ENCODE assay signal across 1 cellular context in the genomic region with DNA sequence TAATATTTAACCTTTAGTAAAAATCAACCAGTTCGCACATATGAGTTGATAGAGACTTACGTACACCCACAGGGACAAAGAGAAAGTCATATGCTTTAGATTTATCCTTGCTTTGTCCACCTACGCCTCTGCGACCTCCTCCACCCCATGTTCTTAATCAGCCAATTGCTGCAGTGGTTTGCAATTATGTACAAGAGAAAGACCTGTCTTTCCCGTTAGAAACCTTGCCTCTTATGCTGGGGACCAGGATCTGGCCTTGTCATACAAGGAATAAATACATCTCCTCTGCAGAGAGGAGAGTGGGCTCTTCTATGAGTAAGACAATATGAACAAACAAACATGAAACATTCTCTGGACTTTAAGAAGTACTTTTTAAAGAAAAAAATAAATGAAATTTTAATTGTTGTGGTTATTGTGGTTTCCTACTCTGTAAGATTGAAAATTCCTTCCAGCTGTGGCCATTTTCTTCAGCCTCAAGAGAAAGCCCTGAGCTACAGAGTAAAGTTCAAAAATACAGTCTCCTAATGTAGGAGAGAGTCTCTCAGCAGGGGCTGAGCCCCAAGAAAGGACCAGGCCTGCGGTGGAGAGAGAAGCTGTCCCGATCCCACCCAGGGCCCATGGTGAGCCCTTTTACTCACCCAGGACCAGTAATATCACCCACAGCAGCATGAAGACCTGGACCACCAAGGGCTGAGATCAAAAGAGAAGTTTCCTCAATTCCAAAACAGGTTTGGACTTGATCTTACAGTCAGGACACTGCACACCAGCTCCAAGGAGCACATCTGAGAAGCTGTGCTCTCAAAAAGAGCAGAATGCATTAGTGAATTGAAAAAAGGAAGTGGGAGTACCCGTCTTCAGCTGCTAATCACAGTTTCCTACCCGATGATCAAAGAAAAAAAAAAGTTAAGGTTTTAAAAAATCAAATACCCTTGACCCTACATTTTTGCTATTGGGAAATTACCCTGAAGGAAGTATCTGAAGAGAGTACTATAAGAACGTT.
TF ChIP-seq lines count a peak whose summit lies in the region.

FCRL5 (minus strand) TSS at position 822 of the 1,000 bp plus-strand sequence; CDS start at position 669, 153 bp downstream.

TF ChIP-seq in GM12878, 131 proteins besides CTCF, POLR2A, EP300 and RAD21 (continues in another document):
- TF ChIP-seq ZZZ3 (IDR thresholded peaks at IDR 0.05; ENCODE audit: control insufficient read depth, insufficient read length, low read depth) (no peak), DPF2 (IDR thresholded peaks at IDR 0.05) (peak; percentile 81), RB1 (IDR thresholded peaks at IDR 0.05; ENCODE audit: borderline replicate concordance) (no peak), SMAD5 (IDR thresholded peaks at IDR 0.05; ENCODE audit: low read depth) (no peak), NFXL1 (IDR thresholded peaks at IDR 0.05; ENCODE audit: borderline replicate concordance) (no peak), IKZF1 (conservative IDR thresholded peaks at IDR 0.05) (no peak), NFYA (IDR thresholded peaks at IDR 0.05; ENCODE audit: borderline replicate concordance, low read depth, low read length) (no peak), CBX3 (IDR thresholded peaks at IDR 0.05; ENCODE audit: borderline replicate concordance, low read depth) (no peak), RAD51 (IDR thresholded peaks at IDR 0.05) (no peak), MXI1 (IDR thresholded peaks at IDR 0.05; ENCODE audit: low read depth, low read length) (no peak), SIX5 (IDR thresholded peaks at IDR 0.05; ENCODE audit: low read depth, low read length, severe bottlenecking) (no peak), MTA2 (IDR thresholded peaks at IDR 0.05; ENCODE audit: low read depth) (peak; percentile 70), RBBP5 (conservative IDR thresholded peaks at IDR 0.05) (no peak), ZNF687 (IDR thresholded peaks at IDR 0.05) (no peak), YBX1 (IDR thresholded peaks at IDR 0.05) (no peak), EZH2 (IDR thresholded peaks at IDR 0.05; ENCODE audit: borderline replicate concordance, control insufficient read depth, low read depth, low read length) (no peak), SMC3 (IDR thresholded peaks at IDR 0.05; ENCODE audit: borderline replicate concordance, low read length) (no peak), TBL1XR1 (IDR thresholded peaks at IDR 0.05; ENCODE audit: low read depth, low read length) (no peak), TCF3 (IDR thresholded peaks at IDR 0.05; ENCODE audit: borderline replicate concordance, insufficient read depth, low read depth, low read length) (no peak), IRF4 (IDR thresholded peaks at IDR 0.05; ENCODE audit: low read depth, low read length) (peak; percentile 81), CHD2 (IDR thresholded peaks at IDR 0.05; ENCODE audit: borderline replicate concordance, low read depth, low read length) (0 out of 2 replicates have a peak, but pooled peaks have one; percentile 18), REST (IDR thresholded peaks at IDR 0.05; ENCODE audit: low read depth, low read length) (no peak), KLF5 (IDR thresholded peaks at IDR 0.05; ENCODE audit: partially characterized antibody) (no peak), SPI1 (IDR thresholded peaks at IDR 0.05; ENCODE audit: borderline replicate concordance, insufficient read depth, low read depth, low read length) (peak; percentile 95), NRF1 (conservative IDR thresholded peaks at IDR 0.05; ENCODE audit: low read depth, low read length) (no peak), HDAC6 (IDR thresholded peaks at IDR 0.05; ENCODE audit: unreplicated experiment) (no peak), BACH1 (IDR thresholded peaks at IDR 0.05; ENCODE audit: borderline replicate concordance) (no peak), NR2C2 (IDR thresholded peaks at IDR 0.05; ENCODE audit: borderline replicate concordance, control insufficient read depth, insufficient read length, low read depth) (no peak), GATAD2B (conservative IDR thresholded peaks at IDR 0.05; ENCODE audit: low read depth) (peak; percentile 47; the same call in 1 of the 2 replicates), TCF12 (IDR thresholded peaks at IDR 0.05; ENCODE audit: low read depth, low read length) (no peak), FOS (IDR thresholded peaks at IDR 0.05; ENCODE audit: borderline replicate concordance, extremely low read depth, insufficient read length) (no peak), POLR2AphosphoS2 (IDR thresholded peaks at IDR 0.05; ENCODE audit: low read depth, low read length) (no peak), HDAC2 (IDR thresholded peaks at IDR 0.05) (no peak), CEBPB (IDR thresholded peaks at IDR 0.05; ENCODE audit: borderline replicate concordance in 1 of 2, low read depth in 2 of 2, low read length in 2 of 2) (no peak), BMI1 (IDR thresholded peaks at IDR 0.05; ENCODE audit: borderline replicate concordance) (peak; percentile 33; the same call in 1 of the 2 replicates), NR2C1 (IDR thresholded peaks at IDR 0.05) (no peak), SUZ12 (IDR thresholded peaks at IDR 0.05; ENCODE audit: unreplicated experiment) (no peak), JUNB (IDR thresholded peaks at IDR 0.05) (no peak), EED (IDR thresholded peaks at IDR 0.05; ENCODE audit: low read depth) (no peak), RCOR1 (conservative IDR thresholded peaks at IDR 0.05; ENCODE audit: low read depth, low read length) (no peak), SREBF2 (IDR thresholded peaks at IDR 0.05; ENCODE audit: low read length) (no peak), NR2F1 (conservative IDR thresholded peaks at IDR 0.05) (peak; percentile 29; the same call in 1 of the 2 replicates), SUPT20H (IDR thresholded peaks at IDR 0.05; ENCODE audit: borderline replicate concordance, control insufficient read depth, low read depth, low read length) (no peak), RUNX3 (IDR thresholded peaks at IDR 0.05; ENCODE audit: low read length) (peak; percentile 89)
- TF ChIP-seq, protein P1, sequence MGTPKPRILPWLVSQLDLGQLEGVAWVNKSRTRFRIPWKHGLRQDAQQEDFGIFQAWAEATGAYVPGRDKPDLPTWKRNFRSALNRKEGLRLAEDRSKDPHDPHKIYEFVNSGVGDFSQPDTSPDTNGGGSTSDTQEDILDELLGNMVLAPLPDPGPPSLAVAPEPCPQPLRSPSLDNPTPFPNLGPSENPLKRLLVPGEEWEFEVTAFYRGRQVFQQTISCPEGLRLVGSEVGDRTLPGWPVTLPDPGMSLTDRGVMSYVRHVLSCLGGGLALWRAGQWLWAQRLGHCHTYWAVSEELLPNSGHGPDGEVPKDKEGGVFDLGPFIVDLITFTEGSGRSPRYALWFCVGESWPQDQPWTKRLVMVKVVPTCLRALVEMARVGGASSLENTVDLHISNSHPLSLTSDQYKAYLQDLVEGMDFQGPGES (IDR thresholded peaks at IDR 0.05): no peak
- TF ChIP-seq, protein P2, sequence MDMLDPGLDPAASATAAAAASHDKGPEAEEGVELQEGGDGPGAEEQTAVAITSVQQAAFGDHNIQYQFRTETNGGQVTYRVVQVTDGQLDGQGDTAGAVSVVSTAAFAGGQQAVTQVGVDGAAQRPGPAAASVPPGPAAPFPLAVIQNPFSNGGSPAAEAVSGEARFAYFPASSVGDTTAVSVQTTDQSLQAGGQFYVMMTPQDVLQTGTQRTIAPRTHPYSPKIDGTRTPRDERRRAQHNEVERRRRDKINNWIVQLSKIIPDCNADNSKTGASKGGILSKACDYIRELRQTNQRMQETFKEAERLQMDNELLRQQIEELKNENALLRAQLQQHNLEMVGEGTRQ (IDR thresholded peaks at IDR 0.05; ENCODE audit: borderline replicate concordance, low read depth, low read length): no peak
- TF ChIP-seq, protein P3, sequence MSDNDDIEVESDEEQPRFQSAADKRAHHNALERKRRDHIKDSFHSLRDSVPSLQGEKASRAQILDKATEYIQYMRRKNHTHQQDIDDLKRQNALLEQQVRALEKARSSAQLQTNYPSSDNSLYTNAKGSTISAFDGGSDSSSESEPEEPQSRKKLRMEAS (IDR thresholded peaks at IDR 0.05; ENCODE audit: low read depth, low read length): no peak
- TF ChIP-seq, protein P4, sequence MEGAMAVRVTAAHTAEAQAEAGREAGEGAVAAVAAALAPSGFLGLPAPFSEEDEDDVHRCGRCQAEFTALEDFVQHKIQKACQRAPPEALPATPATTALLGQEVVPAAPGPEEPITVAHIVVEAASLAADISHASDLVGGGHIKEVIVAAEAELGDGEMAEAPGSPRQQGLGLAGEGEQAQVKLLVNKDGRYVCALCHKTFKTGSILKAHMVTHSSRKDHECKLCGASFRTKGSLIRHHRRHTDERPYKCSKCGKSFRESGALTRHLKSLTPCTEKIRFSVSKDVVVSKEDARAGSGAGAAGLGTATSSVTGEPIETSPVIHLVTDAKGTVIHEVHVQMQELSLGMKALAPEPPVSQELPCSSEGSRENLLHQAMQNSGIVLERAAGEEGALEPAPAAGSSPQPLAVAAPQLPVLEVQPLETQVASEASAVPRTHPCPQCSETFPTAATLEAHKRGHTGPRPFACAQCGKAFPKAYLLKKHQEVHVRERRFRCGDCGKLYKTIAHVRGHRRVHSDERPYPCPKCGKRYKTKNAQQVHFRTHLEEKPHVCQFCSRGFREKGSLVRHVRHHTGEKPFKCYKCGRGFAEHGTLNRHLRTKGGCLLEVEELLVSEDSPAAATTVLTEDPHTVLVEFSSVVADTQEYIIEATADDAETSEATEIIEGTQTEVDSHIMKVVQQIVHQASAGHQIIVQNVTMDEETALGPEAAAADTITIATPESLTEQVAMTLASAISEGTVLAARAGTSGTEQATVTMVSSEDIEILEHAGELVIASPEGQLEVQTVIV (IDR thresholded peaks at IDR 0.05; ENCODE audit: borderline replicate concordance, partially characterized antibody): no peak
- TF ChIP-seq, protein P5, sequence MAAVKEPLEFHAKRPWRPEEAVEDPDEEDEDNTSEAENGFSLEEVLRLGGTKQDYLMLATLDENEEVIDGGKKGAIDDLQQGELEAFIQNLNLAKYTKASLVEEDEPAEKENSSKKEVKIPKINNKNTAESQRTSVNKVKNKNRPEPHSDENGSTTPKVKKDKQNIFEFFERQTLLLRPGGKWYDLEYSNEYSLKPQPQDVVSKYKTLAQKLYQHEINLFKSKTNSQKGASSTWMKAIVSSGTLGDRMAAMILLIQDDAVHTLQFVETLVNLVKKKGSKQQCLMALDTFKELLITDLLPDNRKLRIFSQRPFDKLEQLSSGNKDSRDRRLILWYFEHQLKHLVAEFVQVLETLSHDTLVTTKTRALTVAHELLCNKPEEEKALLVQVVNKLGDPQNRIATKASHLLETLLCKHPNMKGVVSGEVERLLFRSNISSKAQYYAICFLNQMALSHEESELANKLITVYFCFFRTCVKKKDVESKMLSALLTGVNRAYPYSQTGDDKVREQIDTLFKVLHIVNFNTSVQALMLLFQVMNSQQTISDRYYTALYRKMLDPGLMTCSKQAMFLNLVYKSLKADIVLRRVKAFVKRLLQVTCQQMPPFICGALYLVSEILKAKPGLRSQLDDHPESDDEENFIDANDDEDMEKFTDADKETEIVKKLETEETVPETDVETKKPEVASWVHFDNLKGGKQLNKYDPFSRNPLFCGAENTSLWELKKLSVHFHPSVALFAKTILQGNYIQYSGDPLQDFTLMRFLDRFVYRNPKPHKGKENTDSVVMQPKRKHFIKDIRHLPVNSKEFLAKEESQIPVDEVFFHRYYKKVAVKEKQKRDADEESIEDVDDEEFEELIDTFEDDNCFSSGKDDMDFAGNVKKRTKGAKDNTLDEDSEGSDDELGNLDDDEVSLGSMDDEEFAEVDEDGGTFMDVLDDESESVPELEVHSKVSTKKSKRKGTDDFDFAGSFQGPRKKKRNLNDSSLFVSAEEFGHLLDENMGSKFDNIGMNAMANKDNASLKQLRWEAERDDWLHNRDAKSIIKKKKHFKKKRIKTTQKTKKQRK (IDR thresholded peaks at IDR 0.05; ENCODE audit: low read depth, low read length): no peak
